In the genomic region with DNA sequence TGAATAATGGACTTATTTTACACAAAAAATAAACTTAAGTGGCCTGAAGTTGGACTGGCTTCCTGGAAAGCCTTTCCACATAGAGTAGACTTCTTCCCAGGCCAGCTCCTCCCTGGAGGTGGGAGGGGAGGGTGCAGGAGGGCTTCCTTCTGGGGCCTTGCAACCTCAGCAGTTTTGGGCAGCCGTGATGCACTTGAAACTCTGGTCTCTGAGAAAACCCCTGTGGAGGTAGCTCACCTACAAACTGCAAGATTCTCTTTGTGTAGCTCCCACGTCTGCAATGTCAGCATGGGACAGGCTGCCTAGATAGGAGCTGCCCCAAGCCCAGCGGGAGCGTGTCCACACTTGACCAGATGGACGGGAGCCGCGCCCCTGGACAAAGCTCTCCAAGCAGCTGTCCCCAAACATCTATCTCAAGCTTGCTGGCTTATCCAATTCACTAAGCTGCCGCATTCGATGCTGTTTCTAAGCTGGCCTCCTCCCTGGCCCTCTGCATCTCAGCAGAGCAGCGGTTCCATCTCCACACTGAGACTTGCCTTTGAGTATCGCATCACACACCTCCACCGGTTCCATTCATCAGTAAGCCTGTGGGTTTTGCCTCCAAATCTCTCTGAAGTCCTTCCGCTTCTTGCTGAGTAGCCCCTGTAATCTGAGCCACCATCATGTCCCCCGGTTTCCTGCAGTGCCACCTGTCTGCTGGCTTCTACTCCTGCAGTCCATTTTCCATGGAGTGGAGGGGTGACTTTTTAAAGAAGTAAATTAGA, we compare ENCODE assay signal across 8 cellular contexts. TPM values are rescaled to one million over a fixed set of nuclear protein-coding genes. Genes with fewer than 3 reads are reported as not detected.
DNase-seq lines count a peak whose midpoint lies in the region; ATAC-seq and TF ChIP-seq lines count a peak whose summit lies in the region.

No MANE protein-coding gene starts in this region.

- H3K4me3 ChIP-seq in HUES48 (ENCODE audit: low read depth, low read length) = no peak overlapping the region
- no peak overlapping the region for H3K4me3 ChIP-seq in SJSA1
- peak overlapping the region; percentile 34 for H3K4me3 ChIP-seq in endodermal cell (ENCODE audit: low read length)

- H3K36me3 Mint-ChIP-seq in endodermal cell (ENCODE audit: low read depth) (no peaks in the 10 kb centered on the region), naive B cell (no peaks in the 10 kb centered on the region)

- peaks cover 32% of the 10 kb centered on the region for H3K4me1 ChIP-seq in HUES48 (ENCODE audit: control insufficient read depth, insufficient read depth, low read length)
- peaks cover 32% of the 10 kb centered on the region for H3K4me1 ChIP-seq in SJSA1 (replicated peaks)
- peaks cover 9% of the 10 kb centered on the region for H3K4me1 ChIP-seq in endodermal cell (ENCODE audit: control insufficient read depth, insufficient read depth, low read length)

- H3K9me3 Mint-ChIP-seq in endodermal cell (no peaks in the 10 kb centered on the region), naive B cell (no peaks in the 10 kb centered on the region)

- H3K27me3 ChIP-seq in HUES48 (ENCODE audit: control insufficient read depth, insufficient read depth, low read length) (peaks cover 7% of the 10 kb centered on the region; the same call in 1 of the 2 replicates), SJSA1 (replicated peaks) (no peaks in the 10 kb centered on the region), endodermal cell (ENCODE audit: control insufficient read depth, insufficient read depth, low read length, poor library complexity, severe bottlenecking) (no peaks in the 10 kb centered on the region)

- peaks cover 35% of the 10 kb centered on the region for H3K27me3 Mint-ChIP-seq in endodermal cell (ENCODE audit: insufficient read depth)
- peaks cover 0 to 4% (median 0%) of the 10 kb centered on the region in 3 donors for H3K27me3 Mint-ChIP-seq in naive B cell

- peak; percentile 12 for DNase-seq in COLO829 (ENCODE audit: low spot score)
- no peak for DNase-seq in SJSA1 (ENCODE audit: low read depth in 1 of 2, low spot score in 2 of 2)
- DNase-seq in endodermal cell = peak; percentile 85
- DNase-seq in naive B cell = no peak
- DNase-seq in GDM1 (lab: John Stamatoyannopoulos, UW) = no peak
- DNase-seq in stimulated activated CD4-positive, alpha-beta T cell treated with anti-CD3 and anti-CD28 coated beads, Interleukin-4, amount 100 ng/mL, for 4 hours = no peak

- H3K27ac ChIP-seq in HUES48 (ENCODE audit: low read depth, low read length) = peak overlapping the region; percentile 46
- H3K27ac ChIP-seq in SJSA1 = peak overlapping the region; percentile 62
- H3K27ac ChIP-seq in endodermal cell (ENCODE audit: low read depth, low read length) = no peak overlapping the region

- WGBS in endodermal cell (ENCODE audit: insufficient coverage in 1 of 2, insufficient read length in 1 of 2), 2 experiments = 65 to 70% methylated on average over 11 to 14 of the region's 14 CpGs

- peak overlapping the region; percentile 5 for H3K4me3 Mint-ChIP-seq in endodermal cell
- peak overlapping the region in 7 of 8 donors; percentile 12 to 79 (median 57) for H3K4me3 Mint-ChIP-seq in naive B cell

- no peak for ATAC-seq in naive B cell (ENCODE audit: low read depth in 2 of 2)
- ATAC-seq in GM21423 (IDR thresholded peaks at IDR 0.05; ENCODE audit: unreplicated experiment) = no peak

- peak; percentile 77 for TF ChIP-seq CTCF in endodermal cell (conservative IDR thresholded peaks at IDR 0.05)

- H3K9me3 ChIP-seq in HUES48 (ENCODE audit: control insufficient read depth, insufficient read depth, low read length) (no peaks in the 10 kb centered on the region), SJSA1 (replicated peaks) (no peaks in the 10 kb centered on the region), endodermal cell (ENCODE audit: control insufficient read depth, low read length) (no peaks in the 10 kb centered on the region)

- no peak overlapping the region for H3K9ac ChIP-seq in HUES48 (ENCODE audit: low read depth, low read length)
- H3K9ac ChIP-seq in endodermal cell (ENCODE audit: extremely low read depth, low read length, poor library complexity, severe bottlenecking) = no peak overlapping the region

- H3K27ac Mint-ChIP-seq in endodermal cell (peak overlapping the region; percentile 83), naive B cell (peak overlapping the region in 2 of 6 donors; percentile 31 to 39)

- no peaks in the 10 kb centered on the region for H3K36me3 ChIP-seq in HUES48 (ENCODE audit: control insufficient read depth, insufficient read depth, low read length)
- H3K36me3 ChIP-seq in SJSA1 = peaks cover 5% of the 10 kb centered on the region
- no peaks in the 10 kb centered on the region for H3K36me3 ChIP-seq in endodermal cell (ENCODE audit: control insufficient read depth, insufficient read depth, low read length)

- H3K4me1 Mint-ChIP-seq in endodermal cell (peaks cover 37% of the 10 kb centered on the region), naive B cell (peaks cover 38 to 61% (median 56%) of the 10 kb centered on the region in 3 donors)

RNA-seq across cellular contexts. Expression of a gene that starts 1.6 kb away (rescaled TPM):
- 19.1 and 19.4 TPM in 2 replicates for total RNA-seq in SJSA1 (2014; rRNA removed; shearing (Covaris generic))
- 10 to 100 TPM; 23.9 to 24.3 TPM for total RNA-seq in endodermal cell
- polyA plus RNA-seq in endodermal cell (2013, experiment 1 of 2) = 20.8 TPM
- polyA plus RNA-seq in endodermal cell (2013, experiment 2 of 2) = 17.4 TPM
- polyA plus RNA-seq in naive B cell (ENCODE audit: low read depth in 6 of 6) = 10 to 100 TPM in 3 of 6 donors, 1 to 10 TPM in 3; 4.6 to 12.8 (median 9.7) TPM

Comparison
In these comparisons a context has a peak if more than half of its experiments do, and no peak if none do; other contexts are left out.
1. DNase-seq: peak in COLO829 (single experiment) and endodermal cell (single experiment); none in SJSA1 (0 of 2), naive B cell (single experiment), GDM1 (single experiment) and stimulated activated CD4-positive, alpha-beta T cell treated with anti-CD3 and anti-CD28 coated beads, Interleukin-4, amount 100 ng/mL, for 4 hours (0 of 2).